In genomic region chr4:6620891-6621555, GRCh38 we compare ENCODE assay signal across 1 cellular context.
TF ChIP-seq lines count a peak whose summit lies in the region.

No MANE protein-coding gene starts in this region.

TF ChIP-seq in GM23338, 12 proteins besides CTCF, POLR2A, EP300 and RAD21 (continued from another document):
- TF ChIP-seq ZNF462 (CRISPR knock-in tag; IDR thresholded peaks at IDR 0.05) (no peak), STAT1 (IDR thresholded peaks at IDR 0.05; ENCODE audit: unreplicated experiment) (no peak), EZH2phosphoT487 (IDR thresholded peaks at IDR 0.05; ENCODE audit: unreplicated experiment) (no peak), JUNB (IDR thresholded peaks at IDR 0.05; ENCODE audit: unreplicated experiment) (no peak), EZH2 (IDR thresholded peaks at IDR 0.05; ENCODE audit: low read depth, unreplicated experiment) (no peak), CREB1 (CRISPR knock-in tag; IDR thresholded peaks at IDR 0.05; ENCODE audit: low read depth) (no peak), POLR2AphosphoS5 (IDR thresholded peaks at IDR 0.05; ENCODE audit: low read depth) (no peak), ETS1 (IDR thresholded peaks at IDR 0.05) (no peak), NANOG (IDR thresholded peaks at IDR 0.05; ENCODE audit: borderline replicate concordance) (no peak)
